In genomic region chr12:51531982-51532497, GRCh38 we compare ENCODE assay signal across 8 cellular contexts. TPM values are rescaled to one million over a fixed set of nuclear protein-coding genes. Genes with fewer than 3 reads are reported as not detected.
DNase-seq lines count a peak whose midpoint lies in the region; ATAC-seq and TF ChIP-seq lines count a peak whose summit lies in the region.

No MANE protein-coding gene starts in this region.

- H3K4me3 ChIP-seq in CD8-positive, alpha-beta T cell (ENCODE audit: low read depth, low read length): no peak overlapping the region
- no peak overlapping the region for H3K4me3 ChIP-seq in SU-DHL-6 (ENCODE audit: insufficient read depth, low read length, poor library complexity, severe bottlenecking)

- no peaks in the 10 kb centered on the region for H3K36me3 ChIP-seq in CD8-positive, alpha-beta T cell (ENCODE audit: insufficient read depth, low read length)
- H3K36me3 ChIP-seq in SU-DHL-6 (ENCODE audit: low read length): no peaks in the 10 kb centered on the region

- no peaks in the 10 kb centered on the region for H3K9me2 ChIP-seq in SU-DHL-6 (replicated peaks; ENCODE audit: insufficient read depth, low read length)

- CTCF ChIA-PET in CD8-positive, alpha-beta T cell (lab: Charles Lee): interaction anchor here (0.7 to 4.8 kb wide), 19 partner anchors 9 to 343 kb away, joined by 3 to 66 read pairs (median 4); partner anchors contain the start of genes SLC4A8 and SMAGP

- no peak overlapping the region for H3K4me2 ChIP-seq in SU-DHL-6 (ENCODE audit: low read depth, low read length, poor library complexity, severe bottlenecking)

- H3K36me3 Mint-ChIP-seq in CD8-positive, alpha-beta T cell: no peaks in the 10 kb centered on the region
- no peaks in the 10 kb centered on the region for H3K36me3 Mint-ChIP-seq in activated naive CD8-positive, alpha-beta T cell treated with anti-CD3 and anti-CD28 coated beads, Interleukin-2, amount 50 U/mL, for 24 hours (ENCODE audit: low read depth)

- H3K27ac ChIP-seq in CD8-positive, alpha-beta T cell (ENCODE audit: low read depth, low read length): no peak overlapping the region
- H3K27ac ChIP-seq in SU-DHL-6 (ENCODE audit: low read depth, low read length): no peak overlapping the region

- peak; percentile 89 for ATAC-seq in CD8-positive, alpha-beta T cell
- ATAC-seq in GM21723 (IDR thresholded peaks at IDR 0.05; ENCODE audit: unreplicated experiment) (peak; percentile 68), left cardiac atrium (peak; percentile 78 to 91), HG02852 (IDR thresholded peaks at IDR 0.05; ENCODE audit: unreplicated experiment) (no peak)
- peak; percentile 80 for ATAC-seq in activated naive CD8-positive, alpha-beta T cell treated with anti-CD3 and anti-CD28 coated beads, Interleukin-2, amount 50 U/mL, for 24 hours

- intact Hi-C loops in CD8-positive, alpha-beta T cell (cut with DNase I, micrococcal nuclease): loop anchor here (1.0 to 10.0 kb wide), 5 partner anchors 107 to 290 kb away; partner anchors contain the start of gene SMAGP (in 1 of the 2)
- intact Hi-C loops in left cardiac atrium (cut with DNase I): loop anchor here (2.0 to 10.0 kb wide), 3 partner anchors 110 to 273 kb away; partner anchors contain the start of gene SLC4A8 (in 1 of the 2)

- peaks cover 2% of the 10 kb centered on the region for H3K27me3 Mint-ChIP-seq in CD8-positive, alpha-beta T cell (ENCODE audit: low read depth)
- peaks cover 3% of the 10 kb centered on the region for H3K27me3 Mint-ChIP-seq in activated naive CD8-positive, alpha-beta T cell treated with anti-CD3 and anti-CD28 coated beads, Interleukin-2, amount 50 U/mL, for 24 hours

- H3K4me1 ChIP-seq in CD8-positive, alpha-beta T cell (ENCODE audit: insufficient read depth, low read length): no peaks in the 10 kb centered on the region

- no peaks in the 10 kb centered on the region for H3K27me3 ChIP-seq in CD8-positive, alpha-beta T cell (ENCODE audit: insufficient read depth, low read length)
- H3K27me3 ChIP-seq in SU-DHL-6 (ENCODE audit: low read length): no peaks in the 10 kb centered on the region

- H3K9me3 Mint-ChIP-seq in CD8-positive, alpha-beta T cell: no peaks in the 10 kb centered on the region
- no peaks in the 10 kb centered on the region for H3K9me3 Mint-ChIP-seq in activated naive CD8-positive, alpha-beta T cell treated with anti-CD3 and anti-CD28 coated beads, Interleukin-2, amount 50 U/mL, for 24 hours

- H2AFZ ChIP-seq in SU-DHL-6 (ENCODE audit: low read depth, low read length, severe bottlenecking): no peak overlapping the region

- no peaks in the 10 kb centered on the region for H3K9me3 ChIP-seq in CD8-positive, alpha-beta T cell (ENCODE audit: low read length)
- no peaks in the 10 kb centered on the region for H3K9me3 ChIP-seq in SU-DHL-6 (ENCODE audit: insufficient read depth, low read length)

- no peak overlapping the region for H3K27ac Mint-ChIP-seq in CD8-positive, alpha-beta T cell
- no peak overlapping the region for H3K27ac Mint-ChIP-seq in activated naive CD8-positive, alpha-beta T cell treated with anti-CD3 and anti-CD28 coated beads, Interleukin-2, amount 50 U/mL, for 24 hours

- DNase-seq in CD8-positive, alpha-beta T cell: peak; percentile 49 to 84 (median 67)
- DNase-seq in NCI-H1436 (lab: John Stamatoyannopoulos, UW): peak; percentile 84
- DNase-seq in activated naive CD8-positive, alpha-beta T cell treated with anti-CD3 and anti-CD28 coated beads, Interleukin-2, amount 50 U/mL, for 24 hours: peak; percentile 77
- DNase-seq in left cardiac atrium: peak; percentile 71
- DNase-seq in putamen (ENCODE audit: low spot score): peak; percentile 56

- POLR2A ChIA-PET in CD8-positive, alpha-beta T cell (lab: Charles Lee): interaction anchor here (0.5 to 0.9 kb wide), 2 partner anchors 10 to 71 kb away, joined by 3 to 4 read pairs; no protein-coding TSS in a partner anchor

- H3K9ac ChIP-seq in SU-DHL-6 (ENCODE audit: low read length): no peak overlapping the region

- no peaks in the 10 kb centered on the region for H3F3A ChIP-seq in SU-DHL-6 (ENCODE audit: insufficient read depth)

- H3K4me1 Mint-ChIP-seq in CD8-positive, alpha-beta T cell (ENCODE audit: low read depth): peaks cover 7% of the 10 kb centered on the region
- H3K4me1 Mint-ChIP-seq in activated naive CD8-positive, alpha-beta T cell treated with anti-CD3 and anti-CD28 coated beads, Interleukin-2, amount 50 U/mL, for 24 hours: peaks cover 2% of the 10 kb centered on the region

- no peaks in the 10 kb centered on the region for H3K79me2 ChIP-seq in SU-DHL-6 (ENCODE audit: insufficient read depth, low read length)

- TF ChIP-seq CTCF in CD8-positive, alpha-beta T cell (IDR thresholded peaks at IDR 0.05): peak; percentile 82
- peak; percentile 74 for TF ChIP-seq CTCF in SU-DHL-6 (IDR thresholded peaks at IDR 0.05; ENCODE audit: insufficient read depth, low read length, poor library complexity, severe bottlenecking)

- no peaks in the 10 kb centered on the region for H4K20me1 ChIP-seq in SU-DHL-6 (ENCODE audit: low read depth, low read length)

- no peak overlapping the region for H3K4me3 Mint-ChIP-seq in CD8-positive, alpha-beta T cell
- no peak overlapping the region for H3K4me3 Mint-ChIP-seq in activated naive CD8-positive, alpha-beta T cell treated with anti-CD3 and anti-CD28 coated beads, Interleukin-2, amount 50 U/mL, for 24 hours

RNA-seq across cellular contexts. Expression of gene SCN8A, which starts 59.0 kb away (rescaled TPM):
- total RNA-seq in CD8-positive, alpha-beta T cell: under 1 TPM; 0.33 to 0.54 TPM
- under 1 TPM; 0.21 to 0.41 TPM for total RNA-seq in left cardiac atrium
